15 cellular contexts compared by ENCODE assay signal in genomic region chr18:35524236-35524635, GRCh38. TPM values are rescaled to one million over a fixed set of nuclear protein-coding genes. Genes with fewer than 3 reads are reported as not detected.
DNase-seq lines count a peak whose midpoint lies in the region; ATAC-seq and TF ChIP-seq lines count a peak whose summit lies in the region.
"Had no signal": no experiment of that assay in that cellular context is flagged by ENCODE, and none has a peak within 500 bp of the region (broad histone marks: within the 10 kb centered on the region; RNA-seq: fewer than 3 reads in every experiment).

No MANE protein-coding gene starts in this region.

- no peaks in the 10 kb centered on the region for H3K36me3 ChIP-seq in gastroesophageal sphincter
- H3K36me3 ChIP-seq in upper lobe of left lung, result no peaks in the 10 kb centered on the region

- no peak for TF ChIP-seq CTCF in gastroesophageal sphincter (IDR thresholded peaks at IDR 0.05)
- no peak for TF ChIP-seq CTCF in upper lobe of left lung (IDR thresholded peaks at IDR 0.05)
- TF ChIP-seq CTCF in GM20000 (IDR thresholded peaks at IDR 0.05; ENCODE audit: extremely low read depth, missing control alignments), result no peak

- ATAC-seq in gastroesophageal sphincter (peak; percentile 44), upper lobe of left lung (ENCODE audit: low FRiP score in 2 of 2) (peak; percentile 20 to 64), HG02623 (IDR thresholded peaks at IDR 0.05; ENCODE audit: unreplicated experiment) (no peak)

- no peak overlapping the region for H3K4me3 ChIP-seq in gastroesophageal sphincter
- H3K4me3 ChIP-seq in upper lobe of left lung, result no peak overlapping the region

- H3K27me3 ChIP-seq in gastroesophageal sphincter (no peaks in the 10 kb centered on the region), upper lobe of left lung (no peaks in the 10 kb centered on the region)

- H3K9me3 ChIP-seq in gastroesophageal sphincter (no peaks in the 10 kb centered on the region), upper lobe of left lung (no peaks in the 10 kb centered on the region)

- TF ChIP-seq POLR2A in gastroesophageal sphincter (IDR thresholded peaks at IDR 0.05) (no peak), upper lobe of left lung (IDR thresholded peaks at IDR 0.05) (no peak)

- H3K27ac ChIP-seq in gastroesophageal sphincter (no peak overlapping the region), upper lobe of left lung (peak overlapping the region in 1 of 4 donors; percentile 1)

- 20 to 40% methylated on average over 1 of the region's 5 CpGs for WGBS in gastroesophageal sphincter (ENCODE audit: low coverage in 1 of 2), 2 donors
- 63 to 78% methylated on average over 3 to 5 of the region's 5 CpGs for WGBS in upper lobe of left lung, 2 donors

- TF ChIP-seq EP300 in gastroesophageal sphincter (IDR thresholded peaks at IDR 0.05) (no peak), upper lobe of left lung (IDR thresholded peaks at IDR 0.05) (no peak)

- H3K4me1 ChIP-seq in gastroesophageal sphincter (peaks cover 0 to 21% (median 4%) of the 10 kb centered on the region in 3 donors), upper lobe of left lung (peaks cover 11 to 34% (median 18%) of the 10 kb centered on the region in 4 donors)

- DNase-seq in SKM-1 treated with dmso at 0.1 percent for 144 hours (lab: John Stamatoyannopoulos, UW; ENCODE audit: unreplicated experiment), result peak; percentile 6
- DNase-seq in SKM-1 (lab: John Stamatoyannopoulos, UW; ENCODE audit: unreplicated experiment), result no peak
- DNase-seq in mucosa of gallbladder (ENCODE audit: low spot score), result peak; percentile 18
- peak in 1 of 2 donors; percentile 58 for DNase-seq in upper lobe of left lung
- no peak for DNase-seq in T-helper 2 cell
- no peak for DNase-seq in GM20000 (ENCODE audit: low spot score)
- DNase-seq: activated T-cell treated with anti-CD3 and anti-CD28 coated beads, Interleukin-2, amount 50 U/mL, for 24 hours; dermis blood vessel endothelial cell; GOT3; KG1; NCI-H1417 treated with DMSO at 0.1 percent for 48 hours; NCI-H524 treated with DMSO at 0.1 percent for 48 hours; small intestine had no signal

RNA-seq across cellular contexts. Expression of gene INO80C, which starts 26.5 kb away (rescaled TPM):
- total RNA-seq in gastroesophageal sphincter, result 10 to 100 TPM in 1 of 4 donors, 1 to 10 TPM in 3; 5.8 to 13.6 (median 8.6) TPM
- total RNA-seq in mucosa of gallbladder, result 33.5 TPM
- 10 to 100 TPM in 5 of 6 donors, 1 to 10 TPM in 1; 8.7 to 87.0 (median 19.6) TPM for total RNA-seq in upper lobe of left lung

RNA-seq across cellular contexts. Expression of gene GALNT1, which starts 57.3 kb away (rescaled TPM):
- total RNA-seq in gastroesophageal sphincter, result 10 to 100 TPM; 38.7 to 52.1 (median 46.8) TPM
- total RNA-seq in mucosa of gallbladder, result 72.7 TPM
- 10 to 100 TPM; 15.0 to 70.9 (median 38.3) TPM for total RNA-seq in upper lobe of left lung

Comparison
In these comparisons a context has a peak if more than half of its experiments do, and no peak if none do; other contexts are left out.
1. DNase-seq: peak in SKM-1 treated with dmso at 0.1 percent for 144 hours (single experiment) and mucosa of gallbladder (single experiment); none in SKM-1 (single experiment), T-helper 2 cell (0 of 5) and GM20000 (single experiment).